Comparison of ENCODE assay signal across 31 cellular contexts in genomic region chr5:169666365-169666764, GRCh38.
"Had no signal": no experiment of that assay in that cellular context is flagged by ENCODE, and none has a peak within 500 bp of the region (broad histone marks: within the 10 kb centered on the region; RNA-seq: fewer than 3 reads in every experiment).

No MANE protein-coding gene starts in this region.

- FAIRE-seq: islet of Langerhans, kidney, pancreas, urothelium cell line had no signal

- H3K4me1 Mint-ChIP-seq: nephron, neural crest cell had no signal

- H3K4me3 Mint-ChIP-seq: immature natural killer cell; naive thymus-derived CD8-positive, alpha-beta T cell; nephron; neural crest cell; stimulated activated naive B cell treated with anti-CD40 and anti-IgM and Interleukin-4, amounts not matched to agents 10 μg/mL and 1 μg/mL and 100 μg/mL, for 72 hours had no signal

- H3K9me3 ChIP-seq: left lung, lower lobe of right lung, pancreas, prostate gland, testis, thyroid gland, transverse colon, upper lobe of right lung had no signal

- DNase-seq: immature natural killer cell; kidney; left colon; left lung; lower lobe of right lung; mammary epithelial cell; mesenchymal stem cell; naive thymus-derived CD8-positive, alpha-beta T cell; nucleus accumbens; pancreas; posterior cingulate gyrus; retina; right cardiac atrium; stimulated activated CD4-positive, alpha-beta T cell treated with anti-CD3 and anti-CD28 coated beads, Interleukin-12 subunit alpha, Interleukin-12 subunit beta, amount 100 ng/mL, for 4 hours; stimulated activated CD4-positive, alpha-beta T cell treated with anti-CD3 and anti-CD28 coated beads, Interleukin-15, amount 100 ng/mL, for 24 hours; stimulated activated CD4-positive, alpha-beta T cell treated with anti-CD3 and anti-CD28 coated beads, Interleukin-2, amount 100 ng/mL, for 24 hours; stimulated activated CD4-positive, alpha-beta T cell treated with anti-CD3 and anti-CD28 coated beads, Interleukin-4, amount 100 ng/mL, for 1 hour; stimulated activated naive B cell treated with anti-CD40 and anti-IgM and Interleukin-4, amounts not matched to agents 10 μg/mL and 1 μg/mL and 100 μg/mL, for 72 hours; stimulated activated naive CD8-positive, alpha-beta T cell treated with anti-CD3 and anti-CD28 coated beads, Interleukin-15, Interleukin-2, amounts not matched to agents 100 U/mL and 50 U/mL, for 24 hours; stomach; testis; thyroid gland; transverse colon; upper lobe of right lung had no signal

- H3K36me3 ChIP-seq: lower lobe of right lung, pancreas, prostate gland, stomach, thyroid gland, transverse colon, upper lobe of right lung had no signal

- H3K4me3 ChIP-seq: left lung, lower lobe of right lung, pancreas, prostate gland, skin epidermis, stomach, testis, thyroid gland, transverse colon, upper lobe of right lung had no signal

- H3K9me3 Mint-ChIP-seq: immature natural killer cell, nephron had no signal

- H3K4me1 ChIP-seq: lower lobe of right lung, pancreas, prostate gland, stomach, testis, thyroid gland, transverse colon had no signal

- H3K27me3 Mint-ChIP-seq: naive thymus-derived CD8-positive, alpha-beta T cell; stimulated activated naive B cell treated with anti-CD40 and anti-IgM and Interleukin-4, amounts not matched to agents 10 μg/mL and 1 μg/mL and 100 μg/mL, for 72 hours had no signal

- ATAC-seq: left colon; left lung; lower lobe of right lung; naive thymus-derived CD8-positive, alpha-beta T cell; pancreas; right cardiac atrium; sciatic nerve; stimulated activated naive B cell treated with anti-CD40 and anti-IgM and Interleukin-4, amounts not matched to agents 10 μg/mL and 1 μg/mL and 100 μg/mL, for 72 hours; stimulated activated naive CD8-positive, alpha-beta T cell treated with anti-CD3 and anti-CD28 coated beads, Interleukin-15, Interleukin-2, amounts not matched to agents 100 U/mL and 50 U/mL, for 24 hours; upper lobe of right lung had no signal

- H3K27ac Mint-ChIP-seq: nephron; stimulated activated naive B cell treated with anti-CD40 and anti-IgM and Interleukin-4, amounts not matched to agents 10 μg/mL and 1 μg/mL and 100 μg/mL, for 72 hours had no signal

- H3K27me3 ChIP-seq: left lung, pancreas, stomach, testis, thyroid gland, transverse colon, upper lobe of right lung had no signal

- H3K27ac ChIP-seq: left lung, lower lobe of right lung, pancreas, prostate gland, skin epidermis, stomach, testis, thyroid gland, transverse colon, upper lobe of right lung had no signal
